ENCODE assay signal across 19 cellular contexts in genomic region chr10:95730233-95730632, GRCh38. TPM values are rescaled to one million over a fixed set of nuclear protein-coding genes. Genes with fewer than 3 reads are reported as not detected.
A peak's percentile ranks its signal among the peaks of the same experiment; 100 is the strongest.
DNase-seq lines count a peak whose midpoint lies in the region; ATAC-seq, FAIRE-seq and TF ChIP-seq lines count a peak whose summit lies in the region.
"Had no signal": no experiment of that assay in that cellular context is flagged by ENCODE, and none has a peak within 500 bp of the region (broad histone marks: within the 10 kb centered on the region; RNA-seq: fewer than 3 reads in every experiment).

No MANE protein-coding gene starts in this region.

- H3K4me1 Mint-ChIP-seq in IgD-negative memory B cell = peaks cover 23 to 26% (median 23%) of the 10 kb centered on the region in 3 donors
- H3K4me1 Mint-ChIP-seq in stimulated activated memory B cell treated with anti-CD40 and anti-IgM and Interleukin-4, amounts not matched to agents 10 μg/mL and 1 μg/mL and 100 μg/mL, for 72 hours = peaks cover 26% of the 10 kb centered on the region
- H3K4me1 Mint-ChIP-seq: nephron progenitor cell had no signal

- peak; percentile 45 for FAIRE-seq in endometrium (lab: Jason Lieb, UNC)

- H3K36me3 Mint-ChIP-seq in IgD-negative memory B cell = no peaks in the 10 kb centered on the region
- no peaks in the 10 kb centered on the region for H3K36me3 Mint-ChIP-seq in stimulated activated memory B cell treated with anti-CD40 and anti-IgM and Interleukin-4, amounts not matched to agents 10 μg/mL and 1 μg/mL and 100 μg/mL, for 72 hours

- H3K27me3 Mint-ChIP-seq in IgD-negative memory B cell = no peaks in the 10 kb centered on the region
- H3K27me3 Mint-ChIP-seq in stimulated activated memory B cell treated with anti-CD40 and anti-IgM and Interleukin-4, amounts not matched to agents 10 μg/mL and 1 μg/mL and 100 μg/mL, for 72 hours = no peaks in the 10 kb centered on the region

- peak overlapping the region in 2 of 4 donors; percentile 39 to 72 for H3K4me3 Mint-ChIP-seq in IgD-negative memory B cell
- no peak overlapping the region for H3K4me3 Mint-ChIP-seq in stimulated activated memory B cell treated with anti-CD40 and anti-IgM and Interleukin-4, amounts not matched to agents 10 μg/mL and 1 μg/mL and 100 μg/mL, for 72 hours
- H3K4me3 Mint-ChIP-seq: activated naive CD8-positive, alpha-beta T cell; HFFc6; nephron progenitor cell had no signal

- peak; percentile 61 for ATAC-seq in stimulated activated memory B cell treated with anti-CD40 and anti-IgM and Interleukin-4, amounts not matched to agents 10 μg/mL and 1 μg/mL and 100 μg/mL, for 72 hours
- ATAC-seq in HG02970 (IDR thresholded peaks at IDR 0.05; ENCODE audit: low FRiP score, unreplicated experiment) (no peak), GM21737 (IDR thresholded peaks at IDR 0.05; ENCODE audit: unreplicated experiment) (no peak), HG03196 (IDR thresholded peaks at IDR 0.05; ENCODE audit: unreplicated experiment) (no peak)
- ATAC-seq: body of pancreas had no signal

- TF ChIP-seq CTCF in GM13976 (IDR thresholded peaks at IDR 0.05; ENCODE audit: borderline replicate concordance, control extremely low read depth, extremely low read depth, insufficient read depth, missing control alignments) = no peak

- DNase-seq in OCI-M1 (lab: John Stamatoyannopoulos, UW) = peak; percentile 45
- DNase-seq in GM13976 (ENCODE audit: low spot score) = no peak
- DNase-seq: activated CD4-positive, alpha-beta T cell treated with anti-CD3 and anti-CD28 coated beads, Interleukin-2, amount 50 U/mL, for 4 hours; activated T-cell treated with anti-CD3 and anti-CD28 coated beads, Interleukin-2, amount 50 U/mL, for 1 hour; body of pancreas; cortex of kidney; DMS 273 treated with DMSO at 0.1 percent for 48 hours; HFFc6; NCI-H187 treated with DMSO at 0.1 percent for 48 hours; NCI-H510A treated with DMSO at 0.1 percent for 48 hours; nephron progenitor cell; stimulated activated CD4-positive, alpha-beta T cell treated with anti-CD3 and anti-CD28 coated beads, Interleukin-12 subunit alpha, Interleukin-12 subunit beta, amount 100 ng/mL, for 4 hours had no signal

- in situ Hi-C loops in GM13976 (cut with MboI; ENCODE audit: low sequenced_read_pairs, unreplicated experiment) = no loop called here

- peaks cover 0 to 1% (median 0%) of the 10 kb centered on the region in 3 donors for H3K9me3 Mint-ChIP-seq in IgD-negative memory B cell
- no peaks in the 10 kb centered on the region for H3K9me3 Mint-ChIP-seq in stimulated activated memory B cell treated with anti-CD40 and anti-IgM and Interleukin-4, amounts not matched to agents 10 μg/mL and 1 μg/mL and 100 μg/mL, for 72 hours

- peak overlapping the region; percentile 9 to 74 (median 30) for H3K27ac Mint-ChIP-seq in IgD-negative memory B cell
- peak overlapping the region; percentile 26 for H3K27ac Mint-ChIP-seq in stimulated activated memory B cell treated with anti-CD40 and anti-IgM and Interleukin-4, amounts not matched to agents 10 μg/mL and 1 μg/mL and 100 μg/mL, for 72 hours
- H3K27ac Mint-ChIP-seq: activated naive CD8-positive, alpha-beta T cell; HFFc6; nephron progenitor cell had no signal

RNA-seq across cellular contexts. Expression of gene ENTPD1, which starts 25.7 kb away (rescaled TPM):
- polyA plus RNA-seq in IgD-negative memory B cell = 48.0 TPM

RNA-seq across cellular contexts. Expression of gene TCTN3, which starts 36.5 kb away (rescaled TPM):
- 55.4 TPM for polyA plus RNA-seq in IgD-negative memory B cell
